8 cellular contexts compared by ENCODE assay signal in genomic region chr11:64778473-64779298, GRCh38. TPM values are rescaled to one million over a fixed set of nuclear protein-coding genes. Genes with fewer than 3 reads are reported as not detected.
A peak's percentile ranks its signal among the peaks of the same experiment; 100 is the strongest.
DNase-seq lines count a peak whose midpoint lies in the region; ATAC-seq and TF ChIP-seq lines count a peak whose summit lies in the region.

Gene SF1, minus strand, starts transcription at chr11:64778542. Its CDS starts 150 bp downstream, at chr11:64778392.

- H3K4me3 Mint-ChIP-seq in IgD-negative memory B cell: peak within 1 kb of the TSS; percentile 93 to 97 (median 96)

- no peaks in the 10 kb centered on the region for H3K9me3 Mint-ChIP-seq in IgD-negative memory B cell

- H3K9me3 ChIP-seq in mucosa of descending colon: no peaks in the 10 kb centered on the region

- peaks cover 2% of the 10 kb centered on the region for H3K36me3 Mint-ChIP-seq in IgD-negative memory B cell

- H3K4me3 ChIP-seq in mucosa of descending colon: peak within 1 kb of the TSS; percentile 99

- peaks cover 20% of the 10 kb centered on the region for H3K4me1 ChIP-seq in mucosa of descending colon (ENCODE audit: low read depth)

- intact Hi-C loops in mucosa of descending colon (cut with DNase I, micrococcal nuclease): no loop called here

- H3K36me3 ChIP-seq in mucosa of descending colon (ENCODE audit: low read depth): peaks cover 9% of the 10 kb centered on the region

- H3K27ac Mint-ChIP-seq in IgD-negative memory B cell: peak within 1 kb of the TSS; percentile 98 to 100 (median 99)

- TF ChIP-seq CTCF in mucosa of descending colon (IDR thresholded peaks at IDR 0.05): no peak

- H3K4me1 Mint-ChIP-seq in IgD-negative memory B cell: peaks cover 41 to 55% (median 48%) of the 10 kb centered on the region in 3 donors

- DNase-seq in DMS114 treated with DMSO at 0.1 percent for 48 hours (lab: John Stamatoyannopoulos, UW; ENCODE audit: unreplicated experiment) (peak; percentile 100), OCI-M2 (lab: John Stamatoyannopoulos, UW; ENCODE audit: unreplicated experiment) (peak; percentile 87), activated T-cell treated with anti-CD3 and anti-CD28 coated beads for 4 hours (peak; percentile 97), epithelial cell of prostate (ENCODE audit: low read depth, low spot score) (peak; percentile 98), mucosa of descending colon (peak; percentile 97 to 99 (median 99))
- peak; percentile 96 for DNase-seq in stimulated activated CD8-positive, alpha-beta memory T cell treated with anti-CD3 and anti-CD28 coated beads, Interleukin-4, amount 100 ng/mL, for 24 hours (ENCODE audit: low read depth)

- H3K27me3 Mint-ChIP-seq in IgD-negative memory B cell: no peaks in the 10 kb centered on the region

- H3K27ac ChIP-seq in epithelial cell of prostate: peak within 1 kb of the TSS; percentile 98

- ATAC-seq in GM21529 (IDR thresholded peaks at IDR 0.05; ENCODE audit: unreplicated experiment) (peak; percentile 78), mucosa of descending colon (peak; percentile 90)

RNA-seq across cellular contexts. Expression of gene SF1, which starts in this region (rescaled TPM):
- polyA plus RNA-seq in IgD-negative memory B cell: 170 TPM
- total RNA-seq in mucosa of descending colon: 100 to 1,000 TPM; 223 to 317 (median 241) TPM

Comparison
In these comparisons a context has a peak if more than half of its experiments do, and no peak if none do; other contexts are left out.
1. Peak in every context shown above with its lines: DNase-seq, ATAC-seq, H3K4me3 ChIP-seq and H3K27ac ChIP-seq.